1 cellular context compared by ENCODE assay signal in the genomic region with DNA sequence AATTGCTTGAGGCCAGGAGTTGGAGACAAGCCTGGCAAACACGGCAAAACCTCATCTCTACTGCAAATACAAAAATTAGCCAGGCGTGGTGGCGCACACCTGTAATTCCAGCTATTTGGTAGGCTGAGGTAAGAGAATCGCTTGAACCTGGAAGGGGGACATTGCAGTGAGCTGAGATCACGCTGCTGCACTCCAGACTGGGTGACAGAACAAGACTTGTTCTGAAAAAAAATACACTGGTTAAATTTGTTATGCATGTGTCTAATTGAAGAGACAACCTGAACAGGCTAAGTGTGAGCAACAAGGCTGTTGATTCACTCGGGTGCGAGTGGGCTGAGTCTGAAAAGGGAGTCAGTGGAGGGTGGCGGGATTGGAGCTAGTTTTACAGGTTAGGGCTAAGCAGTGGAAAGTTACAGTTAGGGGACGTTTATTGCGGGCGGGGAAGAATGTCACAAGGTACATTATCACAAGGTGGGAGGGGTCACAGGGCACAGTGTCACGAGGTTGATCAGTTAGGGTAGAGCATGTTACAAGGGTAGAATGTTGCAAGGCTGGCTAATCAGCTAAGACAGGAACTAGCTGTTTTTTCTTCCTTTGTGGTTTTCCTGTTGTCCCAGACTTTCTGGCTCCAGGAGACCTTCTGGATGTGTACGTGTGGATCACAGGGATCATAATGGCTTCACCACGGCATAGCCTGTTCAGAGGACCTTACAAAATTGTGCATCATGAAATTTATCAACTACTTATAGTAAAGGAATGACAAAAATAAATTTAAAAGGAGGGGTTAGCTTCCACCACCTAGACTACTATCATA.
TF ChIP-seq lines count a peak whose summit lies in the region.

No MANE protein-coding gene starts in this region.

TF ChIP-seq in K562, 482 proteins besides CTCF, POLR2A, EP300 and RAD21 (continued from another document and continues in another):
- TF ChIP-seq, protein P1, sequence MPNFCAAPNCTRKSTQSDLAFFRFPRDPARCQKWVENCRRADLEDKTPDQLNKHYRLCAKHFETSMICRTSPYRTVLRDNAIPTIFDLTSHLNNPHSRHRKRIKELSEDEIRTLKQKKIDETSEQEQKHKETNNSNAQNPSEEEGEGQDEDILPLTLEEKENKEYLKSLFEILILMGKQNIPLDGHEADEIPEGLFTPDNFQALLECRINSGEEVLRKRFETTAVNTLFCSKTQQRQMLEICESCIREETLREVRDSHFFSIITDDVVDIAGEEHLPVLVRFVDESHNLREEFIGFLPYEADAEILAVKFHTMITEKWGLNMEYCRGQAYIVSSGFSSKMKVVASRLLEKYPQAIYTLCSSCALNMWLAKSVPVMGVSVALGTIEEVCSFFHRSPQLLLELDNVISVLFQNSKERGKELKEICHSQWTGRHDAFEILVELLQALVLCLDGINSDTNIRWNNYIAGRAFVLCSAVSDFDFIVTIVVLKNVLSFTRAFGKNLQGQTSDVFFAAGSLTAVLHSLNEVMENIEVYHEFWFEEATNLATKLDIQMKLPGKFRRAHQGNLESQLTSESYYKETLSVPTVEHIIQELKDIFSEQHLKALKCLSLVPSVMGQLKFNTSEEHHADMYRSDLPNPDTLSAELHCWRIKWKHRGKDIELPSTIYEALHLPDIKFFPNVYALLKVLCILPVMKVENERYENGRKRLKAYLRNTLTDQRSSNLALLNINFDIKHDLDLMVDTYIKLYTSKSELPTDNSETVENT (CRISPR knock-in tag; IDR thresholded peaks at IDR 0.05) = peak; percentile 82; the same call in 1 of the 2 replicates
- TF ChIP-seq HDAC8 (tag; IDR thresholded peaks at IDR 0.05) (peak; percentile 50; the same call in 1 of the 2 replicates), SIRT6 (IDR thresholded peaks at IDR 0.05; ENCODE audit: low read depth, low read length) (no peak), ZNF239 (CRISPR knock-in tag; IDR thresholded peaks at IDR 0.05) (peak; percentile 45), SOX6 (IDR thresholded peaks at IDR 0.05) (peak; percentile 87), ZNF133 (CRISPR knock-in tag; IDR thresholded peaks at IDR 0.05) (no peak), FOXK2 (conservative IDR thresholded peaks at IDR 0.05 in 1 of 2, IDR thresholded peaks at IDR 0.05 in 1 of 2; ENCODE audit: low read depth in 2 of 2) (peak; percentile 77 to 91), CREM (IDR thresholded peaks at IDR 0.05; ENCODE audit: low read depth) (peak; percentile 75), ZNF584 (CRISPR knock-in tag; IDR thresholded peaks at IDR 0.05; ENCODE audit: low read depth) (peak; percentile 88), NCOR1 (IDR thresholded peaks at IDR 0.05) (peak; percentile 81), ETV5 (CRISPR knock-in tag; IDR thresholded peaks at IDR 0.05; ENCODE audit: low read depth) (peak; percentile 98), CEBPG (CRISPR knock-in tag; IDR thresholded peaks at IDR 0.05) (peak; percentile 90), CEBPG (tag; conservative IDR thresholded peaks at IDR 0.05 in 1 of 2, IDR thresholded peaks at IDR 0.05 in 1 of 2) (peak; percentile 67 to 93), TEAD2 (tag; IDR thresholded peaks at IDR 0.05) (0 out of 2 replicates have a peak, but pooled peaks have one; percentile 20), IFI16 (CRISPR knock-in tag; IDR thresholded peaks at IDR 0.05) (no peak), ZNF695 (CRISPR knock-in tag; IDR thresholded peaks at IDR 0.05) (no peak), POLR2AphosphoS5 (IDR thresholded peaks at IDR 0.05; ENCODE audit: control insufficient read depth, insufficient read depth, low read depth, low read length) (peak; percentile 58), SMARCE1 (IDR thresholded peaks at IDR 0.05) (peak; percentile 86), ZC3H8 (IDR thresholded peaks at IDR 0.05) (0 out of 2 replicates have a peak, but pooled peaks have one; percentile 15), HNRNPLL (IDR thresholded peaks at IDR 0.05; ENCODE audit: low read depth, low read length, poor library complexity, severe bottlenecking) (peak; percentile 59), ZNF830 (CRISPR knock-in tag; IDR thresholded peaks at IDR 0.05) (0 out of 2 replicates have a peak, but pooled peaks have one; percentile 67), POLR2G (IDR thresholded peaks at IDR 0.05; ENCODE audit: low read depth, low read length) (0 out of 2 replicates have a peak, but pooled peaks have one; percentile 30), PHF21A (IDR thresholded peaks at IDR 0.05; ENCODE audit: borderline replicate concordance, low read depth) (no peak), KAT7 (CRISPR knock-in tag; IDR thresholded peaks at IDR 0.05; ENCODE audit: borderline replicate concordance) (no peak), RBBP5 (IDR thresholded peaks at IDR 0.05; ENCODE audit: borderline replicate concordance, insufficient read depth, low read length, poor library complexity, severe bottlenecking) (peak; percentile 58), PHTF2 (CRISPR knock-in tag; IDR thresholded peaks at IDR 0.05) (peak; percentile 35; the same call in 1 of the 2 replicates), ELF4 (CRISPR knock-in tag; IDR thresholded peaks at IDR 0.05) (peak; percentile 81; the same call in 1 of the 2 replicates), ZNF644 (tag; IDR thresholded peaks at IDR 0.05; ENCODE audit: low read depth) (peak; percentile 35), SMAD1 (IDR thresholded peaks at IDR 0.05; ENCODE audit: low read depth, low read length, partially characterized antibody) (peak; percentile 58), NUFIP1 (IDR thresholded peaks at IDR 0.05; ENCODE audit: partially characterized antibody) (no peak), NFRKB (IDR thresholded peaks at IDR 0.05; ENCODE audit: low read depth) (peak; percentile 59), SMAD3 (CRISPR knock-in tag; conservative IDR thresholded peaks at IDR 0.05) (peak; percentile 47; the same call in 1 of the 2 replicates), KDM1A (IDR thresholded peaks at IDR 0.05) (peak in 1 of 2 experiments; percentile 26; a peak in 1 of 4 replicates), RBFOX2 (IDR thresholded peaks at IDR 0.05; ENCODE audit: low read depth, low read length) (peak; percentile 61), SREBF1 (IDR thresholded peaks at IDR 0.05; ENCODE audit: borderline replicate concordance, low read depth, low read length) (peak; percentile 53; the same call in 1 of the 2 replicates)
- TF ChIP-seq, protein P2, sequence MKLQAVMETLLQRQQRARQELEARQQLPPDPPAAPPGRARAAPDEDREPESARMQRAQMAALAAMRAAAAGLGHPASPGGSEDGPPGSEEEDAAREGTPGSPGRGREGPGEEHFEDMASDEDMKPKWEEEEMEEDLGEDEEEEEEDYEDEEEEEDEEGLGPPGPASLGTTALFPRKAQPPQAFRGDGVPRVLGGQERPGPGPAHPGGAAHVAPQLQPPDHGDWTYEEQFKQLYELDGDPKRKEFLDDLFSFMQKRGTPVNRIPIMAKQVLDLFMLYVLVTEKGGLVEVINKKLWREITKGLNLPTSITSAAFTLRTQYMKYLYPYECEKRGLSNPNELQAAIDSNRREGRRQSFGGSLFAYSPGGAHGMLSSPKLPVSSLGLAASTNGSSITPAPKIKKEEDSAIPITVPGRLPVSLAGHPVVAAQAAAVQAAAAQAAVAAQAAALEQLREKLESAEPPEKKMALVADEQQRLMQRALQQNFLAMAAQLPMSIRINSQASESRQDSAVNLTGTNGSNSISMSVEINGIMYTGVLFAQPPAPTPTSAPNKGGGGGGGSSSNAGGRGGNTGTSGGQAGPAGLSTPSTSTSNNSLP (IDR thresholded peaks at IDR 0.05; ENCODE audit: borderline replicate concordance, low read depth, low read length) = peak; percentile 60; the same call in 1 of the 2 replicates
- TF ChIP-seq, protein P3, sequence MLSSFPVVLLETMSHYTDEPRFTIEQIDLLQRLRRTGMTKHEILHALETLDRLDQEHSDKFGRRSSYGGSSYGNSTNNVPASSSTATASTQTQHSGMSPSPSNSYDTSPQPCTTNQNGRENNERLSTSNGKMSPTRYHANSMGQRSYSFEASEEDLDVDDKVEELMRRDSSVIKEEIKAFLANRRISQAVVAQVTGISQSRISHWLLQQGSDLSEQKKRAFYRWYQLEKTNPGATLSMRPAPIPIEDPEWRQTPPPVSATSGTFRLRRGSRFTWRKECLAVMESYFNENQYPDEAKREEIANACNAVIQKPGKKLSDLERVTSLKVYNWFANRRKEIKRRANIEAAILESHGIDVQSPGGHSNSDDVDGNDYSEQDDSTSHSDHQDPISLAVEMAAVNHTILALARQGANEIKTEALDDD (IDR thresholded peaks at IDR 0.05) = peak; percentile 99
- TF ChIP-seq, protein P4, sequence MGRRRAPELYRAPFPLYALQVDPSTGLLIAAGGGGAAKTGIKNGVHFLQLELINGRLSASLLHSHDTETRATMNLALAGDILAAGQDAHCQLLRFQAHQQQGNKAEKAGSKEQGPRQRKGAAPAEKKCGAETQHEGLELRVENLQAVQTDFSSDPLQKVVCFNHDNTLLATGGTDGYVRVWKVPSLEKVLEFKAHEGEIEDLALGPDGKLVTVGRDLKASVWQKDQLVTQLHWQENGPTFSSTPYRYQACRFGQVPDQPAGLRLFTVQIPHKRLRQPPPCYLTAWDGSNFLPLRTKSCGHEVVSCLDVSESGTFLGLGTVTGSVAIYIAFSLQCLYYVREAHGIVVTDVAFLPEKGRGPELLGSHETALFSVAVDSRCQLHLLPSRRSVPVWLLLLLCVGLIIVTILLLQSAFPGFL (CRISPR knock-in tag; IDR thresholded peaks at IDR 0.05) = no peak
- TF ChIP-seq, protein P5, sequence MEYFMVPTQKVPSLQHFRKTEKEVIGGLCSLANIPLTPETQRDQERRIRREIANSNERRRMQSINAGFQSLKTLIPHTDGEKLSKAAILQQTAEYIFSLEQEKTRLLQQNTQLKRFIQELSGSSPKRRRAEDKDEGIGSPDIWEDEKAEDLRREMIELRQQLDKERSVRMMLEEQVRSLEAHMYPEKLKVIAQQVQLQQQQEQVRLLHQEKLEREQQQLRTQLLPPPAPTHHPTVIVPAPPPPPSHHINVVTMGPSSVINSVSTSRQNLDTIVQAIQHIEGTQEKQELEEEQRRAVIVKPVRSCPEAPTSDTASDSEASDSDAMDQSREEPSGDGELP (CRISPR knock-in tag; IDR thresholded peaks at IDR 0.05; ENCODE audit: borderline replicate concordance) = peak; percentile 53
- TF ChIP-seq, protein P6, sequence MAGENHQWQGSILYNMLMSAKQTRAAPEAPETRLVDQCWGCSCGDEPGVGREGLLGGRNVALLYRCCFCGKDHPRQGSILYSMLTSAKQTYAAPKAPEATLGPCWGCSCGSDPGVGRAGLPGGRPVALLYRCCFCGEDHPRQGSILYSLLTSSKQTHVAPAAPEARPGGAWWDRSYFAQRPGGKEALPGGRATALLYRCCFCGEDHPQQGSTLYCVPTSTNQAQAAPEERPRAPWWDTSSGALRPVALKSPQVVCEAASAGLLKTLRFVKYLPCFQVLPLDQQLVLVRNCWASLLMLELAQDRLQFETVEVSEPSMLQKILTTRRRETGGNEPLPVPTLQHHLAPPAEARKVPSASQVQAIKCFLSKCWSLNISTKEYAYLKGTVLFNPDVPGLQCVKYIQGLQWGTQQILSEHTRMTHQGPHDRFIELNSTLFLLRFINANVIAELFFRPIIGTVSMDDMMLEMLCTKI (IDR thresholded peaks at IDR 0.05; ENCODE audit: partially characterized antibody) = no peak
- TF ChIP-seq, protein P7, sequence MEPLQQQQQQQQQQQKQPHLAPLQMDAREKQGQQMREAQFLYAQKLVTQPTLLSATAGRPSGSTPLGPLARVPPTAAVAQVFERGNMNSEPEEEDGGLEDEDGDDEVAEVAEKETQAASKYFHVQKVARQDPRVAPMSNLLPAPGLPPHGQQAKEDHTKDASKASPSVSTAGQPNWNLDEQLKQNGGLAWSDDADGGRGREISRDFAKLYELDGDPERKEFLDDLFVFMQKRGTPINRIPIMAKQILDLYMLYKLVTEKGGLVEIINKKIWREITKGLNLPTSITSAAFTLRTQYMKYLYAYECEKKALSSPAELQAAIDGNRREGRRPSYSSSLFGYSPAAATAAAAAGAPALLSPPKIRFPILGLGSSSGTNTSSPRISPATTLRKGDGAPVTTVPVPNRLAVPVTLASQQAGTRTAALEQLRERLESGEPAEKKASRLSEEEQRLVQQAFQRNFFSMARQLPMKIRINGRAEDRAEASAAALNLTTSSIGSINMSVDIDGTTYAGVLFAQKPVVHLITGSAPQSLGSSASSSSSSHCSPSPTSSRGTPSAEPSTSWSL (CRISPR knock-in tag; IDR thresholded peaks at IDR 0.05; ENCODE audit: borderline replicate concordance) = peak; percentile 4; the same call in 1 of the 2 replicates
- TF ChIP-seq, protein P8, sequence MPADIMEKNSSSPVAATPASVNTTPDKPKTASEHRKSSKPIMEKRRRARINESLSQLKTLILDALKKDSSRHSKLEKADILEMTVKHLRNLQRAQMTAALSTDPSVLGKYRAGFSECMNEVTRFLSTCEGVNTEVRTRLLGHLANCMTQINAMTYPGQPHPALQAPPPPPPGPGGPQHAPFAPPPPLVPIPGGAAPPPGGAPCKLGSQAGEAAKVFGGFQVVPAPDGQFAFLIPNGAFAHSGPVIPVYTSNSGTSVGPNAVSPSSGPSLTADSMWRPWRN (IDR thresholded peaks at IDR 0.05; ENCODE audit: low read depth) = 0 out of 2 replicates have a peak, but pooled peaks have one; percentile 20
- TF ChIP-seq, protein P9, sequence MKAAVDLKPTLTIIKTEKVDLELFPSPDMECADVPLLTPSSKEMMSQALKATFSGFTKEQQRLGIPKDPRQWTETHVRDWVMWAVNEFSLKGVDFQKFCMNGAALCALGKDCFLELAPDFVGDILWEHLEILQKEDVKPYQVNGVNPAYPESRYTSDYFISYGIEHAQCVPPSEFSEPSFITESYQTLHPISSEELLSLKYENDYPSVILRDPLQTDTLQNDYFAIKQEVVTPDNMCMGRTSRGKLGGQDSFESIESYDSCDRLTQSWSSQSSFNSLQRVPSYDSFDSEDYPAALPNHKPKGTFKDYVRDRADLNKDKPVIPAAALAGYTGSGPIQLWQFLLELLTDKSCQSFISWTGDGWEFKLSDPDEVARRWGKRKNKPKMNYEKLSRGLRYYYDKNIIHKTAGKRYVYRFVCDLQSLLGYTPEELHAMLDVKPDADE (conservative IDR thresholded peaks at IDR 0.05; ENCODE audit: control insufficient read depth, low read depth, low read length) = no peak
- TF ChIP-seq, protein P10, sequence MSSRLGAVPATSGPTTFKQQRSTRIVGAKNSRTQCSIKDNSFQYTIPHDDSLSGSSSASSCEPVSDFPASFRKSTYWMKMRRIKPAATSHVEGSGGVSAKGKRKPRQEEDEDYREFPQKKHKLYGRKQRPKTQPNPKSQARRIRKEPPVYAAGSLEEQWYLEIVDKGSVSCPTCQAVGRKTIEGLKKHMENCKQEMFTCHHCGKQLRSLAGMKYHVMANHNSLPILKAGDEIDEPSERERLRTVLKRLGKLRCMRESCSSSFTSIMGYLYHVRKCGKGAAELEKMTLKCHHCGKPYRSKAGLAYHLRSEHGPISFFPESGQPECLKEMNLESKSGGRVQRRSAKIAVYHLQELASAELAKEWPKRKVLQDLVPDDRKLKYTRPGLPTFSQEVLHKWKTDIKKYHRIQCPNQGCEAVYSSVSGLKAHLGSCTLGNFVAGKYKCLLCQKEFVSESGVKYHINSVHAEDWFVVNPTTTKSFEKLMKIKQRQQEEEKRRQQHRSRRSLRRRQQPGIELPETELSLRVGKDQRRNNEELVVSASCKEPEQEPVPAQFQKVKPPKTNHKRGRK (tag; IDR thresholded peaks at IDR 0.05) = no peak
- TF ChIP-seq, protein P11, sequence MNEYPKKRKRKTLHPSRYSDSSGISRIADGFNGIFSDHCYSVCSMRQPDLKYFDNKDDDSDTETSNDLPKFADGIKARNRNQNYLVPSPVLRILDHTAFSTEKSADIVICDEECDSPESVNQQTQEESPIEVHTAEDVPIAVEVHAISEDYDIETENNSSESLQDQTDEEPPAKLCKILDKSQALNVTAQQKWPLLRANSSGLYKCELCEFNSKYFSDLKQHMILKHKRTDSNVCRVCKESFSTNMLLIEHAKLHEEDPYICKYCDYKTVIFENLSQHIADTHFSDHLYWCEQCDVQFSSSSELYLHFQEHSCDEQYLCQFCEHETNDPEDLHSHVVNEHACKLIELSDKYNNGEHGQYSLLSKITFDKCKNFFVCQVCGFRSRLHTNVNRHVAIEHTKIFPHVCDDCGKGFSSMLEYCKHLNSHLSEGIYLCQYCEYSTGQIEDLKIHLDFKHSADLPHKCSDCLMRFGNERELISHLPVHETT (CRISPR knock-in tag; conservative IDR thresholded peaks at IDR 0.05 in 1 of 2, IDR thresholded peaks at IDR 0.05 in 1 of 2) = peak in 1 of 2 experiments; percentile 79; a peak in 2 of 4 replicates
